16 cellular contexts compared by ENCODE assay signal in the genomic region with DNA sequence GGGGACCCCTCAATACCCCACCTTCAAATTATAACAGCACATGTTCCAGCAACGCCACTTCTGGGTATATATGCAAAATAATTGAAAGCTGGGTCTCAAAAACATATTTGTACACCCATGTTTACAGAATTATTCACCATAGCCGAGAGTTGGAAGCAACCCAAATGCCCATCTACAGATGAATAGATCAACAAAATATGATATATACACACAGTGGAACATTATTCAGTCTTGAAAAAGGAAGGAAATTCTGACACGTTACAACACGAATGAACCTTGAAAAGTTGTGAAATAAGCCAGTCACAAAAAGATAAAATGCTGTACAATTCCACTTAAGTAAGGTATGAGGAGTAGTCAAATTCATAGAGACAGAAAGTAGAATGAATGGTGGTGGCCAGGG. TPM values are rescaled to one million over a fixed set of nuclear protein-coding genes. Genes with fewer than 3 reads are reported as not detected.
DNase-seq lines count a peak whose midpoint lies in the region; ATAC-seq and FAIRE-seq lines count a peak whose summit lies in the region.
"Had no signal": no experiment of that assay in that cellular context is flagged by ENCODE, and none has a peak within 500 bp of the region (broad histone marks: within the 10 kb centered on the region; RNA-seq: fewer than 3 reads in every experiment).

No MANE protein-coding gene starts in this region.

- peak; percentile 11 for FAIRE-seq in GM19239 (lab: Jason Lieb, UNC)
- FAIRE-seq: H1 had no signal

- H3K27ac Mint-ChIP-seq in T-helper 17 cell, result peak overlapping the region; percentile 6
- peak overlapping the region; percentile 45 to 80 for H3K27ac Mint-ChIP-seq in effector memory CD8-positive, alpha-beta T cell
- H3K27ac Mint-ChIP-seq: CD8-positive, alpha-beta T cell; H9 had no signal

- H3K27me3 Mint-ChIP-seq in T-helper 17 cell, result no peaks in the 10 kb centered on the region
- H3K27me3 Mint-ChIP-seq in effector memory CD8-positive, alpha-beta T cell, result no peaks in the 10 kb centered on the region

- no peak for ATAC-seq in T-helper 17 cell
- ATAC-seq in effector memory CD8-positive, alpha-beta T cell (replicated peaks), result no peak
- ATAC-seq: CD8-positive, alpha-beta T cell had no signal

- H3K4me1 Mint-ChIP-seq in T-helper 17 cell, result peaks cover 42% of the 10 kb centered on the region
- peaks cover 36 to 38% of the 10 kb centered on the region in 2 donors for H3K4me1 Mint-ChIP-seq in effector memory CD8-positive, alpha-beta T cell (ENCODE audit: low read depth in 2 of 2)

- peak; percentile 11 for DNase-seq in NOMO-1 treated with DMSO at 0.1 percent for 48 hours (lab: John Stamatoyannopoulos, UW; ENCODE audit: unreplicated experiment)
- DNase-seq in NOMO-1 treated with dmso at 0.1 percent for 144 hours (lab: John Stamatoyannopoulos, UW; ENCODE audit: unreplicated experiment), result no peak
- no peak for DNase-seq in GM19239 (ENCODE audit: insufficient read length, low spot score)
- DNase-seq in T-helper 17 cell, result no peak
- no peak for DNase-seq in effector memory CD8-positive, alpha-beta T cell
- no peak for DNase-seq in C1 segment of cervical spinal cord (lab: John Stamatoyannopoulos, UW)
- DNase-seq in stimulated activated CD4-positive, alpha-beta T cell treated with anti-CD3 and anti-CD28 coated beads, Interleukin-2, amount 100 ng/mL, for 48 hours, result no peak
- DNase-seq: 8988T; Calu3; CD8-positive, alpha-beta T cell; DMS79 treated with DMSO at 0.1 percent for 48 hours; GF-D8; H9 had no signal

- no peaks in the 10 kb centered on the region for H3K9me3 ChIP-seq in T-helper 17 cell (ENCODE audit: control insufficient read depth, low read length, poor library complexity, severe bottlenecking)

- no peak overlapping the region for H3K4me3 Mint-ChIP-seq in T-helper 17 cell
- H3K4me3 Mint-ChIP-seq in effector memory CD8-positive, alpha-beta T cell, result no peak overlapping the region
- H3K4me3 Mint-ChIP-seq: CD8-positive, alpha-beta T cell; H9 had no signal

- peaks cover 8% of the 10 kb centered on the region for H3K36me3 Mint-ChIP-seq in T-helper 17 cell (ENCODE audit: low read depth)
- H3K36me3 Mint-ChIP-seq in effector memory CD8-positive, alpha-beta T cell (ENCODE audit: insufficient read depth), result peaks cover 15% of the 10 kb centered on the region

- no peaks in the 10 kb centered on the region for H3K9me3 Mint-ChIP-seq in effector memory CD8-positive, alpha-beta T cell
- H3K9me3 Mint-ChIP-seq: CD8-positive, alpha-beta T cell; H9 had no signal

RNA-seq across cellular contexts. Expression of gene TMCO4, which starts 5.1 kb away (rescaled TPM):
- 10 to 100 TPM; 18.6 TPM for total RNA-seq in T-helper 17 cell

RNA-seq across cellular contexts. Expression of gene RNF186, which starts 20.5 kb away (rescaled TPM):
- not detected for total RNA-seq in T-helper 17 cell
- total RNA-seq: A673; Calu3; CD8-positive, alpha-beta T cell; H1; H9; HT-29 had no signal
